In genomic region chr19:46303702-46304397, GRCh38 we compare ENCODE assay signal across 9 cellular contexts. TPM values are rescaled to one million over a fixed set of nuclear protein-coding genes. Genes with fewer than 3 reads are reported as not detected.
DNase-seq lines count a peak whose midpoint lies in the region; ATAC-seq and TF ChIP-seq lines count a peak whose summit lies in the region.
"Had no signal": no experiment of that assay in that cellular context is flagged by ENCODE, and none has a peak within 500 bp of the region (broad histone marks: within the 10 kb centered on the region; RNA-seq: fewer than 3 reads in every experiment).

No MANE protein-coding gene starts in this region.

- peaks cover 6% of the 10 kb centered on the region; the same call in 1 of the 2 replicates for H3K36me3 ChIP-seq in ES-I3 (ENCODE audit: insufficient read depth, low read length)
- H3K36me3 ChIP-seq in heart right ventricle, result peaks cover 0 to 56% (median 32%) of the 10 kb centered on the region in 9 donors
- no peaks in the 10 kb centered on the region for H3K36me3 ChIP-seq in ovary

- DNase-seq in WTC11 (ENCODE audit: low spot score), result peak; percentile 100
- peak; percentile 68 to 78 for DNase-seq in heart right ventricle
- DNase-seq in ovary, result peak; percentile 58 to 82 (median 70)
- no peak for DNase-seq in pons (ENCODE audit: low spot score)
- DNase-seq in NCI-H2081 (lab: John Stamatoyannopoulos, UW), result no peak
- DNase-seq in NCI-H345 (lab: John Stamatoyannopoulos, UW), result no peak
- DNase-seq: naive thymus-derived CD4-positive, alpha-beta T cell had no signal

- H3K27me3 ChIP-seq in heart right ventricle (no peaks in the 10 kb centered on the region), ovary (no peaks in the 10 kb centered on the region)

- H3K9me3 Mint-ChIP-seq in WTC11, result peaks cover 21% of the 10 kb centered on the region

- peak overlapping the region; percentile 100 for H3K27ac Mint-ChIP-seq in WTC11
- H3K27ac Mint-ChIP-seq: naive thymus-derived CD4-positive, alpha-beta T cell had no signal

- H3K27ac ChIP-seq in heart right ventricle (peak overlapping the region; percentile 65 to 99 (median 89)), ovary (peak overlapping the region; percentile 3 to 11)

- H3K4me1 ChIP-seq in ES-I3 (ENCODE audit: insufficient read depth, low read length) (peaks cover 20% of the 10 kb centered on the region), heart right ventricle (peaks cover 22 to 64% (median 44%) of the 10 kb centered on the region in 9 donors), ovary (ENCODE audit: insufficient read depth) (peaks cover 6% of the 10 kb centered on the region)

- intact Hi-C loops in heart right ventricle (cut with DNase I) (loop anchor here in 3 of 10 donors (5.0 kb wide), 1 partner anchor 43 kb away; the partner anchor contains the start of gene PPP5C (in 3 of the 3)), ovary (cut with DNase I) (no loop called here)

- peaks cover 35% of the 10 kb centered on the region for H3K36me3 Mint-ChIP-seq in WTC11

- POLR2A ChIA-PET in WTC11 (lab: Charles Lee), result interaction anchor here (1.0 kb wide), 1 partner anchor 23 kb away, joined by 5 read pairs; no protein-coding TSS in a partner anchor

- CTCF ChIA-PET in WTC11 (lab: Charles Lee), result interaction anchor here (0.6 to 1.7 kb wide), 10 partner anchors 23 to 275 kb away, joined by 3 to 5 read pairs (median 4); partner anchors contain the start of gene PPP5C

- no peak for TF ChIP-seq EP300 in ovary (IDR thresholded peaks at IDR 0.05)

- TF ChIP-seq CTCF in WTC11 (IDR thresholded peaks at IDR 0.05), result no peak
- no peak for TF ChIP-seq CTCF in heart right ventricle (IDR thresholded peaks at IDR 0.05)
- no peak for TF ChIP-seq CTCF in ovary (IDR thresholded peaks at IDR 0.05)

- ATAC-seq in WTC11 (peak; percentile 78), heart right ventricle (peak in 4 of 8 donors; percentile 6 to 35 (median 25)), GM18519 (IDR thresholded peaks at IDR 0.05; ENCODE audit: low FRiP score, unreplicated experiment) (no peak)
- ATAC-seq: naive thymus-derived CD4-positive, alpha-beta T cell had no signal

- peak overlapping the region; percentile 45; the same call in 1 of the 2 replicates for H3K9ac ChIP-seq in ES-I3 (ENCODE audit: low read depth, low read length)

- peak overlapping the region; percentile 94 for H3K4me3 Mint-ChIP-seq in WTC11
- H3K4me3 Mint-ChIP-seq: naive thymus-derived CD4-positive, alpha-beta T cell had no signal

- H3K9me3 ChIP-seq in ES-I3 (ENCODE audit: control insufficient read depth, insufficient read depth, low read length) (peaks cover 6% of the 10 kb centered on the region), heart right ventricle (peaks cover 0 to 9% (median 0%) of the 10 kb centered on the region in 11 donors), ovary (no peaks in the 10 kb centered on the region)

- H3K4me3 ChIP-seq in heart right ventricle (peak overlapping the region in 3 of 10 donors; percentile 5 to 26 (median 18)), ovary (no peak overlapping the region)

- peaks cover 34% of the 10 kb centered on the region for H3K4me1 Mint-ChIP-seq in WTC11

- peaks cover 3% of the 10 kb centered on the region; the same call in 1 of the 2 replicates for H3K27me3 Mint-ChIP-seq in WTC11 (ENCODE audit: low read depth)

- no peak for TF ChIP-seq POLR2A in ovary (IDR thresholded peaks at IDR 0.05)

- WGBS in heart right ventricle, 2 donors, result 37 to 50% methylated on average over 55 to 56 of the region's 56 CpGs
- 48 to 56% (median 54%) methylated on average over 46 to 56 of the region's 56 CpGs for WGBS in ovary, 3 donors

TF ChIP-seq in WTC11, 78 proteins besides CTCF, POLR2A, EP300 and RAD21 (continues in another document):
- TF ChIP-seq TEAD4 (CRISPR knock-in tag; IDR thresholded peaks at IDR 0.05) (peak; percentile 88; the same call in 1 of the 2 replicates), FOXP1 (CRISPR knock-in tag; IDR thresholded peaks at IDR 0.05; ENCODE audit: borderline replicate concordance) (peak; percentile 96; the same call in 1 of the 2 replicates), ZNF263 (CRISPR knock-in tag; IDR thresholded peaks at IDR 0.05; ENCODE audit: low read depth) (peak; percentile 54; the same call in 1 of the 2 replicates), SP1 (CRISPR knock-in tag; conservative IDR thresholded peaks at IDR 0.05) (peak; percentile 85), E2F4 (CRISPR knock-in tag; IDR thresholded peaks at IDR 0.05; ENCODE audit: borderline replicate concordance, low read depth) (no peak), ZNF416 (CRISPR knock-in tag; IDR thresholded peaks at IDR 0.05) (no peak), ARID4B (CRISPR knock-in tag; IDR thresholded peaks at IDR 0.05; ENCODE audit: borderline replicate concordance) (peak; percentile 97), NFATC4 (CRISPR knock-in tag; IDR thresholded peaks at IDR 0.05) (no peak), SMAD3 (CRISPR knock-in tag; IDR thresholded peaks at IDR 0.05; ENCODE audit: borderline replicate concordance) (peak; percentile 63; the same call in 1 of the 2 replicates), ZNF317 (CRISPR knock-in tag; IDR thresholded peaks at IDR 0.05; ENCODE audit: borderline replicate concordance, low read depth) (0 out of 2 replicates have a peak, but pooled peaks have one; percentile 63), ZSCAN18 (CRISPR knock-in tag; IDR thresholded peaks at IDR 0.05) (no peak), NR2C2 (CRISPR knock-in tag; IDR thresholded peaks at IDR 0.05) (peak; percentile 65)

RNA-seq across cellular contexts. Expression of gene HIF3A, which starts 7.0 kb away (rescaled TPM):
- total RNA-seq in WTC11 (2021), result 31.8 to 58.2 TPM (median 48.7 TPM) in 3 replicates
- total RNA-seq in heart right ventricle, result 100 to 1,000 TPM in 1 of 10 donors, 10 to 100 TPM in 9; 22.7 to 141 (median 46.4) TPM
- 100 to 1,000 TPM in 1 of 2 donors, 10 to 100 TPM in 1; 49.3 to 204 TPM for polyA plus RNA-seq in heart right ventricle
- total RNA-seq in ovary, result 10 to 100 TPM; 27.0 to 82.2 (median 57.7) TPM
- polyA plus RNA-seq in ovary, result 10 to 100 TPM; 10.8 to 37.9 TPM
- total RNA-seq: naive thymus-derived CD4-positive, alpha-beta T cell had no signal
- polyA plus RNA-seq: naive thymus-derived CD4-positive, alpha-beta T cell had no signal

RNA-seq across cellular contexts. Expression of gene PPP5C, which starts 43.0 kb away (rescaled TPM):
- 98.9 to 107 TPM (median 103 TPM) in 3 replicates for total RNA-seq in WTC11 (2021)
- total RNA-seq in heart right ventricle, result 10 to 100 TPM; 69.9 to 89.5 (median 76.5) TPM
- polyA plus RNA-seq in heart right ventricle, result 10 to 100 TPM; 51.6 to 80.3 TPM
- 10 to 100 TPM; 34.5 to 63.4 (median 45.3) TPM for total RNA-seq in ovary
- 10 to 100 TPM; 33.1 to 79.2 TPM for polyA plus RNA-seq in ovary

Comparison
In these comparisons a context has a peak if more than half of its experiments do, and no peak if none do; other contexts are left out.
1. DNase-seq: peak in WTC11 (single experiment), heart right ventricle (2 of 2) and ovary (5 of 5); none in pons (single experiment), NCI-H2081 (0 of 2) and NCI-H345 (single experiment).